In the genomic region with DNA sequence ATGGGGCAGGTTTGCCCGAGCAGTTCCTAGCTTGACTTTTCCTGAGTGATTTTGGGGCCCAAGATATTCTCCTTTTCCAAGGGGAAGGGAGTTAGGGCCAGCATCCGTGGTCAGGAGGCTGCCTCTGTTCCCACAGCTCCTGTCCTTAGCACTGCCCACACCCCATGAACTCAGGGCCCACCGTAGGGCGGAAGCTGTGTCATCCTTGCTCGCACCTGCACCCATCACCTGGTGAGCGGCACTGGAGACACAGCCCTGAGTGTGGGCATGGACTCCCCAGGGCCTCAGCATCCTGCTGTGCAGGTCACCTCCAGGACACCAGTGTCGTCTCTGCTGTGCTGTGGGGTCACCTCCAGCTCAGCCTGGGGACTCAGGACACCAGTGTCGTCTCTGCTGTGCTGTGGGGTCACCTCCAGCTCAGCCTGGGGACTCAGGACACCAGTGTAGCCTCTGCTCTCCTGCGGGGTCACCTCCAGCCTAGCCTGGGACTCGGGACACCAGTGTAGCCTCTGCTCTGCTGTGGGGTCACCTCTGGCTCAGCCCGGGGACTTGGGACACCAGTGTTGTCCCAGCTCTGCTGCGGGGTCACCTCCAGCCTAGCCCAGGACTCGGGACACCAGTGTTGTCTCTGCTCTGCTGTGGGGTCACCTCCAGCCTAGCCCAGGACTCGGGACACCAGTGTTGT, we compare ENCODE assay signal across 19 cellular contexts.
A peak's percentile ranks its signal among the peaks of the same experiment; 100 is the strongest.
DNase-seq lines count a peak whose midpoint lies in the region; ATAC-seq, FAIRE-seq and TF ChIP-seq lines count a peak whose summit lies in the region.
"Had no signal": no experiment of that assay in that cellular context is flagged by ENCODE, and none has a peak within 500 bp of the region (broad histone marks: within the 10 kb centered on the region; RNA-seq: fewer than 3 reads in every experiment).

No MANE protein-coding gene starts in this region.

- in situ Hi-C loops in HepG2 (cut with HindIII; ENCODE audit: extremely low pct_ligation_motif_present, low pct_unique_long_range_greater_than_20kb): no loop called here

- no peak overlapping the region for H3K27ac ChIP-seq in right lobe of liver
- H3K27ac ChIP-seq in HepG2 (ENCODE audit: extremely low read length, insufficient read depth, low read length): no peak overlapping the region
- H3K27ac ChIP-seq: Peyer's patch had no signal

- H3K27ac Mint-ChIP-seq in stimulated activated effector memory CD8-positive, alpha-beta T cell treated with anti-CD3 and anti-CD28 coated beads, Interleukin-12 subunit alpha, Interleukin-12 subunit beta, amount 100 ng/mL, for 72 hours: no peak overlapping the region
- H3K27ac Mint-ChIP-seq: CD4-positive, alpha-beta T cell; HFFc6 had no signal

- CTCF ChIA-PET in HepG2 (lab: Yijun Ruan, JAX; ENCODE audit: low intra/inter-chr PET ratio, low total read pairs): no interaction called here

- DNase-seq in right lobe of liver (peak in 2 of 3 donors; percentile 8 to 29), HepG2 (ENCODE audit: low spot score) (no peak), mucosa of descending colon (peak in 2 of 3 donors; percentile 9 to 32), NCI-H510A treated with DMSO at 0.1 percent for 48 hours (lab: John Stamatoyannopoulos, UW) (no peak), NCI-H187 treated with DMSO at 0.1 percent for 48 hours (lab: John Stamatoyannopoulos, UW) (no peak), CD1c-positive myeloid dendritic cell (ENCODE audit: extremely low spot score) (no peak)
- DNase-seq in stimulated activated effector memory CD8-positive, alpha-beta T cell treated with anti-CD3 and anti-CD28 coated beads, Interleukin-12 subunit alpha, Interleukin-12 subunit beta, amount 100 ng/mL, for 72 hours (ENCODE audit: low spot score in 2 of 2): no peak
- DNase-seq: BE2C; CD4-positive, alpha-beta T cell; COR-L47; DMS 273 treated with DMSO at 0.1 percent for 48 hours; DMS79 treated with DMSO at 0.1 percent for 48 hours; H7; HFFc6; Kasumi-1; NCI-H1694 treated with DMSO at 0.1 percent for 48 hours; NCI-H774 had no signal

- no peak for FAIRE-seq in HepG2 (lab: Jason Lieb, UNC)

- no TSS peak for BruUV-seq in HepG2 (replicated peaks; lab: Mats Ljungman, UMichigan)

- H3K27me3 ChIP-seq in right lobe of liver (no peaks in the 10 kb centered on the region), HepG2 (ENCODE audit: control insufficient read depth in 1 of 2, insufficient read depth in 2 of 2, low read length in 2 of 2) (peaks cover 7 to 43% of the 10 kb centered on the region in 2 experiments; a peak in 4 of 5 replicates)
- H3K27me3 ChIP-seq: BE2C, Peyer's patch had no signal

- no peak overlapping the region for H3K4me2 ChIP-seq in HepG2 (ENCODE audit: low read depth, low read length)
- H3K4me2 ChIP-seq: A549 had no signal

- WGBS in right lobe of liver (ENCODE audit: insufficient coverage, low coverage, low lambda C conversion rate, missing lambda C conversion rate): 24% methylated on average over 2 of the region's 14 CpGs
- 8% methylated on average over 2 of the region's 14 CpGs for WGBS in HepG2 (ENCODE audit: low lambda C conversion rate)

- no peaks in the 10 kb centered on the region for H3K4me1 Mint-ChIP-seq in stimulated activated effector memory CD8-positive, alpha-beta T cell treated with anti-CD3 and anti-CD28 coated beads, Interleukin-12 subunit alpha, Interleukin-12 subunit beta, amount 100 ng/mL, for 72 hours

- H3K4me1 ChIP-seq in right lobe of liver: no peaks in the 10 kb centered on the region
- no peaks in the 10 kb centered on the region for H3K4me1 ChIP-seq in HepG2 (ENCODE audit: insufficient read depth, low read length)
- H3K4me1 ChIP-seq in mucosa of descending colon (ENCODE audit: low read depth): no peaks in the 10 kb centered on the region
- H3K4me1 ChIP-seq: A549, BE2C, Peyer's patch had no signal

- H3K36me3 Mint-ChIP-seq in stimulated activated effector memory CD8-positive, alpha-beta T cell treated with anti-CD3 and anti-CD28 coated beads, Interleukin-12 subunit alpha, Interleukin-12 subunit beta, amount 100 ng/mL, for 72 hours: no peaks in the 10 kb centered on the region

- TF ChIP-seq POLR2A in right lobe of liver (IDR thresholded peaks at IDR 0.05): no peak
- TF ChIP-seq POLR2A in HepG2 (IDR thresholded peaks at IDR 0.05; ENCODE audit: insufficient read depth in 1 of 2, low read depth in 2 of 2, low read length in 2 of 2): no peak

- TF ChIP-seq EP300 in HepG2 (IDR thresholded peaks at IDR 0.05; ENCODE audit: low read depth in 2 of 2, low read length in 2 of 2) (no peak), HepG2 (CRISPR knock-in tag; IDR thresholded peaks at IDR 0.05; ENCODE audit: borderline replicate concordance) (no peak)

- no peaks in the 10 kb centered on the region for H3K79me2 ChIP-seq in HepG2 (ENCODE audit: insufficient read depth, low read length)

- no peaks in the 10 kb centered on the region for H3K9me3 Mint-ChIP-seq in stimulated activated effector memory CD8-positive, alpha-beta T cell treated with anti-CD3 and anti-CD28 coated beads, Interleukin-12 subunit alpha, Interleukin-12 subunit beta, amount 100 ng/mL, for 72 hours
- H3K9me3 Mint-ChIP-seq: CD4-positive, alpha-beta T cell had no signal

- no peaks in the 10 kb centered on the region for H4K20me1 ChIP-seq in HepG2 (ENCODE audit: insufficient read depth, low read length)

- ATAC-seq in right lobe of liver: no peak
- ATAC-seq in HepG2: no peak
- ATAC-seq in mucosa of descending colon: no peak
- ATAC-seq in stimulated activated effector memory CD8-positive, alpha-beta T cell treated with anti-CD3 and anti-CD28 coated beads, Interleukin-12 subunit alpha, Interleukin-12 subunit beta, amount 100 ng/mL, for 72 hours: peak; percentile 19

- no peaks in the 10 kb centered on the region for H3K9me3 ChIP-seq in right lobe of liver
- no peaks in the 10 kb centered on the region for H3K9me3 ChIP-seq in HepG2 (ENCODE audit: low read length)
- H3K9me3 ChIP-seq in mucosa of descending colon: no peaks in the 10 kb centered on the region
- H3K9me3 ChIP-seq: A549, BE2C, Peyer's patch had no signal

- no peak for TF ChIP-seq CTCF in right lobe of liver (IDR thresholded peaks at IDR 0.05)
- no peak for TF ChIP-seq CTCF in HepG2 (CRISPR knock-in tag; IDR thresholded peaks at IDR 0.05)
- TF ChIP-seq CTCF in mucosa of descending colon (IDR thresholded peaks at IDR 0.05): no peak

- intact Hi-C loops in right lobe of liver (cut with DNase I) (no loop called here), HepG2 (cut with micrococcal nuclease; ENCODE audit: unreplicated experiment) (no loop called here), mucosa of descending colon (cut with DNase I, micrococcal nuclease) (no loop called here)

- H3K4me3 ChIP-seq in right lobe of liver (no peak overlapping the region), HepG2 (replicated peaks in 1 of 3; ENCODE audit: insufficient read depth in 1 of 3, low read depth in 2 of 3, low read length in 3 of 3) (no peak overlapping the region), mucosa of descending colon (no peak overlapping the region)
- H3K4me3 ChIP-seq: A549, Peyer's patch had no signal

- no peak for TF ChIP-seq RAD21 in HepG2 (CRISPR knock-in tag; IDR thresholded peaks at IDR 0.05)

- no peak overlapping the region for H3K4me3 Mint-ChIP-seq in stimulated activated effector memory CD8-positive, alpha-beta T cell treated with anti-CD3 and anti-CD28 coated beads, Interleukin-12 subunit alpha, Interleukin-12 subunit beta, amount 100 ng/mL, for 72 hours
- H3K4me3 Mint-ChIP-seq: CD4-positive, alpha-beta T cell; HFFc6 had no signal

- H3K36me3 ChIP-seq in right lobe of liver: no peaks in the 10 kb centered on the region
- no peaks in the 10 kb centered on the region for H3K36me3 ChIP-seq in HepG2 (replicated peaks in 1 of 2; ENCODE audit: control insufficient read depth in 1 of 2, insufficient read depth in 2 of 2, low read length in 2 of 2)
- H3K36me3 ChIP-seq in mucosa of descending colon (ENCODE audit: low read depth): no peaks in the 10 kb centered on the region
- H3K36me3 ChIP-seq: BE2C, Peyer's patch had no signal

- POLR2A ChIA-PET in HepG2 (lab: Yijun Ruan, JAX): no interaction called here

- no peak overlapping the region for H3K9ac ChIP-seq in HepG2 (ENCODE audit: insufficient read depth, low read depth, low read length)

- no peak overlapping the region for H2AFZ ChIP-seq in HepG2 (ENCODE audit: low read length)

TF ChIP-seq in HepG2, 621 proteins besides CTCF, POLR2A, EP300 and RAD21:
- TF ChIP-seq ATF7-NPFF (CRISPR knock-in tag; IDR thresholded peaks at IDR 0.05; ENCODE audit: low read depth) (no peak), CBFB (CRISPR knock-in tag; IDR thresholded peaks at IDR 0.05) (no peak), NFE2L2 (IDR thresholded peaks at IDR 0.05; ENCODE audit: low read length) (no peak), SMAD9 (CRISPR knock-in tag; IDR thresholded peaks at IDR 0.05) (no peak), SMYD3 (CRISPR knock-in tag; IDR thresholded peaks at IDR 0.05) (no peak)
- TF ChIP-seq, protein P1, sequence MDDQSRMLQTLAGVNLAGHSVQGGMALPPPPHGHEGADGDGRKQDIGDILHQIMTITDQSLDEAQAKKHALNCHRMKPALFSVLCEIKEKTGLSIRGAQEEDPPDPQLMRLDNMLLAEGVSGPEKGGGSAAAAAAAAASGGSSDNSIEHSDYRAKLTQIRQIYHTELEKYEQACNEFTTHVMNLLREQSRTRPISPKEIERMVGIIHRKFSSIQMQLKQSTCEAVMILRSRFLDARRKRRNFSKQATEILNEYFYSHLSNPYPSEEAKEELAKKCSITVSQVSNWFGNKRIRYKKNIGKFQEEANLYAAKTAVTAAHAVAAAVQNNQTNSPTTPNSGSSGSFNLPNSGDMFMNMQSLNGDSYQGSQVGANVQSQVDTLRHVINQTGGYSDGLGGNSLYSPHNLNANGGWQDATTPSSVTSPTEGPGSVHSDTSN (CRISPR knock-in tag; IDR thresholded peaks at IDR 0.05; ENCODE audit: borderline replicate concordance): no peak

Comparison
In these comparisons a context has a peak if more than half of its experiments do, and no peak if none do; other contexts are left out.
1. DNase-seq: peak in right lobe of liver (2 of 3) and mucosa of descending colon (2 of 3); none in HepG2 (single experiment), stimulated activated effector memory CD8-positive, alpha-beta T cell treated with anti-CD3 and anti-CD28 coated beads, Interleukin-12 subunit alpha, Interleukin-12 subunit beta, amount 100 ng/mL, for 72 hours (0 of 2), NCI-H510A treated with DMSO at 0.1 percent for 48 hours (single experiment), NCI-H187 treated with DMSO at 0.1 percent for 48 hours (single experiment) and CD1c-positive myeloid dendritic cell (single experiment).